ENCODE assay signal across 1 cellular context in genomic region chr20:50415516-50416268, GRCh38.
TF ChIP-seq lines count a peak whose summit lies in the region.

No MANE protein-coding gene starts in this region.

TF ChIP-seq in HepG2, 621 proteins besides CTCF, POLR2A, EP300 and RAD21 (continued from another document and continues in another):
- peak; percentile 77; the same call in 1 of the 2 replicates for TF ChIP-seq ARID5B (CRISPR knock-in tag; IDR thresholded peaks at IDR 0.05)
- TF ChIP-seq NFATC3 (CRISPR knock-in tag; IDR thresholded peaks at IDR 0.05): no peak
- TF ChIP-seq ZNF572 (CRISPR knock-in tag; IDR thresholded peaks at IDR 0.05): peak; percentile 98; the same call in 1 of the 2 replicates
- peak; percentile 2 for TF ChIP-seq ZNF781 (CRISPR knock-in tag; IDR thresholded peaks at IDR 0.05; ENCODE audit: borderline replicate concordance, not compliant biosample characterization)
- 0 out of 2 replicates have a peak, but pooled peaks have one; percentile 59 for TF ChIP-seq NONO (IDR thresholded peaks at IDR 0.05)
- peak; percentile 92 for TF ChIP-seq NONO (CRISPR knock-in tag; conservative IDR thresholded peaks at IDR 0.05)
- no peak for TF ChIP-seq CEBPZ (IDR thresholded peaks at IDR 0.05; ENCODE audit: low read length)
- peak; percentile 74; the same call in 1 of the 2 replicates for TF ChIP-seq TFDP1 (CRISPR knock-in tag; IDR thresholded peaks at IDR 0.05; ENCODE audit: borderline replicate concordance)
- TF ChIP-seq HIVEP1 (CRISPR knock-in tag; IDR thresholded peaks at IDR 0.05): no peak; the same call in none of the 2 replicates
- no peak for TF ChIP-seq TBP (CRISPR knock-in tag; IDR thresholded peaks at IDR 0.05)
- TF ChIP-seq SKI (IDR thresholded peaks at IDR 0.05; ENCODE audit: partially characterized antibody): no peak
- TF ChIP-seq ZNF605 (CRISPR knock-in tag; IDR thresholded peaks at IDR 0.05): 0 out of 2 replicates have a peak, but pooled peaks have one; percentile 65
- peak; percentile 50; the same call in 1 of the 2 replicates for TF ChIP-seq ZNF451 (CRISPR knock-in tag; IDR thresholded peaks at IDR 0.05)
- TF ChIP-seq KDM1A (CRISPR knock-in tag; IDR thresholded peaks at IDR 0.05): 0 out of 2 replicates have a peak, but pooled peaks have one; percentile 23
- TF ChIP-seq ZNF205 (CRISPR knock-in tag; IDR thresholded peaks at IDR 0.05): peak; percentile 59
- no peak for TF ChIP-seq BCLAF1 (IDR thresholded peaks at IDR 0.05)
- no peak; the same call in 1 of the 2 replicates for TF ChIP-seq ZMYM3 (CRISPR knock-in tag; IDR thresholded peaks at IDR 0.05)
- TF ChIP-seq PRPF4 (IDR thresholded peaks at IDR 0.05; ENCODE audit: low read depth, low read length, poor library complexity, severe bottlenecking): peak; percentile 36
- no peak for TF ChIP-seq AHDC1 (CRISPR knock-in tag; IDR thresholded peaks at IDR 0.05; ENCODE audit: borderline replicate concordance)
- TF ChIP-seq ATAD3A (CRISPR knock-in tag; IDR thresholded peaks at IDR 0.05): no peak
- no peak for TF ChIP-seq MYPOP (CRISPR knock-in tag; IDR thresholded peaks at IDR 0.05)
- TF ChIP-seq DMAP1 (CRISPR knock-in tag; IDR thresholded peaks at IDR 0.05): peak; percentile 70
- no peak; the same call in 1 of the 2 replicates for TF ChIP-seq ZFYVE20 (CRISPR knock-in tag; IDR thresholded peaks at IDR 0.05; ENCODE audit: borderline replicate concordance, low read depth)
- TF ChIP-seq ELF1 (CRISPR knock-in tag; IDR thresholded peaks at IDR 0.05): peak; percentile 34; the same call in 1 of the 2 replicates
- 0 out of 2 replicates have a peak, but pooled peaks have one; percentile 56 for TF ChIP-seq RFXAP (CRISPR knock-in tag; IDR thresholded peaks at IDR 0.05; ENCODE audit: borderline replicate concordance)
- peak; percentile 67; the same call in 1 of the 2 replicates for TF ChIP-seq SKIL (CRISPR knock-in tag; IDR thresholded peaks at IDR 0.05; ENCODE audit: borderline replicate concordance)
- TF ChIP-seq ZNF580 (CRISPR knock-in tag; IDR thresholded peaks at IDR 0.05; ENCODE audit: borderline replicate concordance, low read depth): no peak; the same call in 1 of the 2 replicates
- TF ChIP-seq HHEX (CRISPR knock-in tag; IDR thresholded peaks at IDR 0.05): no peak; the same call in 1 of the 2 replicates
- no peak for TF ChIP-seq ZNF10 (CRISPR knock-in tag; IDR thresholded peaks at IDR 0.05; ENCODE audit: borderline replicate concordance, low read depth)
- no peak for TF ChIP-seq TIGD3 (CRISPR knock-in tag; IDR thresholded peaks at IDR 0.05; ENCODE audit: borderline replicate concordance)
- TF ChIP-seq IKZF5 (CRISPR knock-in tag; IDR thresholded peaks at IDR 0.05): peak; percentile 4; the same call in 1 of the 2 replicates
